In genomic region chr2:158967731-158968395, GRCh38 we compare ENCODE assay signal across 8 cellular contexts. TPM values are rescaled to one million over a fixed set of nuclear protein-coding genes. Genes with fewer than 3 reads are reported as not detected.
DNase-seq lines count a peak whose midpoint lies in the region; ATAC-seq, FAIRE-seq and TF ChIP-seq lines count a peak whose summit lies in the region.

No MANE protein-coding gene starts in this region.

- TSS peak; percentile 84 for BruUV-seq in Caco-2 (replicated peaks; lab: Mats Ljungman, UMichigan)

- H3K27me3 ChIP-seq in Caco-2 (replicated peaks; ENCODE audit: control insufficient read depth, insufficient read depth, low read length): no peaks in the 10 kb centered on the region
- no peaks in the 10 kb centered on the region for H3K27me3 ChIP-seq in gastroesophageal sphincter
- H3K27me3 ChIP-seq in neuron (ENCODE audit: insufficient read depth, low read length): no peaks in the 10 kb centered on the region

- H3K27me3 Mint-ChIP-seq in Caco-2 (ENCODE audit: insufficient read depth, unreplicated experiment) (no peaks in the 10 kb centered on the region), activated B cell treated with CpG ODN at 0.5 μM for 24 hours (peaks cover 56% of the 10 kb centered on the region)

- ATAC-seq in HG03354 (IDR thresholded peaks at IDR 0.05; ENCODE audit: poor library complexity, severe bottlenecking, unreplicated experiment) (peak; percentile 2), activated B cell treated with CpG ODN at 0.5 μM for 24 hours (ENCODE audit: low read depth) (no peak), gastroesophageal sphincter (peak; percentile 47)

- no peak for TF ChIP-seq CTCF in Caco-2 (IDR thresholded peaks at IDR 0.05; ENCODE audit: insufficient read depth in 1 of 2, low read depth in 1 of 2, low read length in 1 of 2, severe bottlenecking in 1 of 2, unreplicated experiment in 1 of 2)
- no peak for TF ChIP-seq CTCF in activated B cell treated with CpG ODN at 0.5 μM for 24 hours (IDR thresholded peaks at IDR 0.05)
- no peak for TF ChIP-seq CTCF in gastroesophageal sphincter (IDR thresholded peaks at IDR 0.05)

- peak overlapping the region; percentile 91 for H2AFZ ChIP-seq in neuron (ENCODE audit: low read depth, low read length)

- peak; percentile 64 to 71 for DNase-seq in Caco-2
- no peak for DNase-seq in activated B cell treated with CpG ODN at 0.5 μM for 24 hours
- DNase-seq in RCC 7860 (ENCODE audit: low spot score): no peak
- no peak for DNase-seq in NCI-H187 treated with DMSO at 0.1 percent for 48 hours (lab: John Stamatoyannopoulos, UW)
- no peak for DNase-seq in activated CD4-positive, alpha-beta T cell treated with anti-CD3 and anti-CD28 coated beads, Interleukin-2, amount 50 U/mL, for 48 hours

- peaks cover 10% of the 10 kb centered on the region for H3K4me1 Mint-ChIP-seq in Caco-2 (ENCODE audit: low read depth, unreplicated experiment)
- peaks cover 18% of the 10 kb centered on the region for H3K4me1 Mint-ChIP-seq in activated B cell treated with CpG ODN at 0.5 μM for 24 hours

- H3K4me3 Mint-ChIP-seq in Caco-2 (ENCODE audit: unreplicated experiment) (peak overlapping the region; percentile 98), activated B cell treated with CpG ODN at 0.5 μM for 24 hours (peak overlapping the region; percentile 39)

- H3K27ac ChIP-seq in gastroesophageal sphincter: peak overlapping the region; percentile 71 to 94 (median 92)

- CTCF ChIA-PET in Caco-2 (lab: Charles Lee): interaction anchor here (0.6 to 2.3 kb wide), 3 partner anchors 14 to 68 kb away, joined by 3 to 13 read pairs (median 5); no protein-coding TSS in a partner anchor
- CTCF ChIA-PET in activated B cell treated with CpG ODN at 0.5 μM for 24 hours (lab: Charles Lee): no interaction called here

- H3K27ac Mint-ChIP-seq in Caco-2 (ENCODE audit: unreplicated experiment) (peak overlapping the region; percentile 84), activated B cell treated with CpG ODN at 0.5 μM for 24 hours (no peak overlapping the region)

- intact Hi-C loops in Caco-2 (cut with micrococcal nuclease; ENCODE audit: unreplicated experiment) (loop anchor here (1.0 to 2.0 kb wide), 4 partner anchors 19 to 67 kb away; no protein-coding TSS in a partner anchor), activated B cell treated with CpG ODN at 0.5 μM for 24 hours (cut with micrococcal nuclease) (loop anchor here (10.0 kb wide), 1 partner anchor 747 kb away; the partner anchor contains the start of gene MARCHF7)

- no peaks in the 10 kb centered on the region for H3K9me3 ChIP-seq in Caco-2
- H3K9me3 ChIP-seq in gastroesophageal sphincter: no peaks in the 10 kb centered on the region
- H3K9me3 ChIP-seq in neuron (ENCODE audit: low read length): no peaks in the 10 kb centered on the region

- no peaks in the 10 kb centered on the region for H3K9me3 Mint-ChIP-seq in Caco-2 (ENCODE audit: unreplicated experiment)
- no peaks in the 10 kb centered on the region for H3K9me3 Mint-ChIP-seq in activated B cell treated with CpG ODN at 0.5 μM for 24 hours

- H3K4me1 ChIP-seq in Caco-2: peaks cover 16% of the 10 kb centered on the region; the same call in 1 of the 2 replicates
- H3K4me1 ChIP-seq in gastroesophageal sphincter: peaks cover 0 to 44% (median 13%) of the 10 kb centered on the region in 3 donors
- peaks cover 29% of the 10 kb centered on the region for H3K4me1 ChIP-seq in neuron (ENCODE audit: insufficient read depth, low read length)

- H3K36me3 ChIP-seq in Caco-2 (ENCODE audit: control insufficient read depth, insufficient read depth, low read length) (no peaks in the 10 kb centered on the region), gastroesophageal sphincter (no peaks in the 10 kb centered on the region), neuron (ENCODE audit: insufficient read depth, low read length) (no peaks in the 10 kb centered on the region)

- 1 to 7% methylated on average over 5 to 14 of the region's 31 CpGs for WGBS in gastroesophageal sphincter (ENCODE audit: low coverage in 1 of 2), 2 donors

- POLR2A ChIA-PET in Caco-2 (lab: Charles Lee): interaction anchor here (1.1 kb wide), 3 partner anchors 27 to 150 kb away, joined by 3 to 5 read pairs (median 3); no protein-coding TSS in a partner anchor
- POLR2A ChIA-PET in activated B cell treated with CpG ODN at 0.5 μM for 24 hours (lab: Charles Lee): no interaction called here

- TF ChIP-seq POLR2A in gastroesophageal sphincter (IDR thresholded peaks at IDR 0.05): no peak

- TF ChIP-seq EP300 in gastroesophageal sphincter (IDR thresholded peaks at IDR 0.05): no peak

- peaks cover 10% of the 10 kb centered on the region for H3K36me3 Mint-ChIP-seq in Caco-2 (ENCODE audit: insufficient read depth, unreplicated experiment)
- no peaks in the 10 kb centered on the region for H3K36me3 Mint-ChIP-seq in activated B cell treated with CpG ODN at 0.5 μM for 24 hours (ENCODE audit: low read depth)

- no peak for FAIRE-seq in RCC 7860 (lab: Jason Lieb, UNC)

- peak overlapping the region; percentile 90 for H3K4me3 ChIP-seq in Caco-2 (ENCODE audit: low read depth, low read length)
- H3K4me3 ChIP-seq in gastroesophageal sphincter: peak overlapping the region; percentile 80 to 89
- H3K4me3 ChIP-seq in neuron (ENCODE audit: low read length): peak overlapping the region; percentile 74

RNA-seq across cellular contexts. Expression of gene TANC1, which starts 0.6 kb away (rescaled TPM):
- total RNA-seq in Caco-2 (2022) (21.1 and 23.0 TPM in 2 replicates), activated B cell treated with CpG ODN at 0.5 μM for 24 hours (0.02 TPM in 1 of 2 replicates, not detected in the other), gastroesophageal sphincter (10 to 100 TPM; 37.4 to 66.5 (median 46.0) TPM)

Comparison
In these comparisons a context has a peak if more than half of its experiments do, and no peak if none do; other contexts are left out.
1. DNase-seq: peak in Caco-2 (2 of 2); none in activated B cell treated with CpG ODN at 0.5 μM for 24 hours (single experiment), RCC 7860 (single experiment), NCI-H187 treated with DMSO at 0.1 percent for 48 hours (single experiment) and activated CD4-positive, alpha-beta T cell treated with anti-CD3 and anti-CD28 coated beads, Interleukin-2, amount 50 U/mL, for 48 hours (0 of 2).
2. RNA of gene TANC1, which starts 0.6 kb away (total RNA-seq): 37.4 to 66.5 TPM in gastroesophageal sphincter and 21.1 to 23.0 TPM in Caco-2; 0.02 TPM in activated B cell treated with CpG ODN at 0.5 μM for 24 hours; every median in the first group is over 10 times any median in the second.
3. Peak in every context shown above with its lines, with median percentiles within 50 percentile points of each other: H3K4me3 ChIP-seq.